In genomic region chr4:702618-703048, GRCh38 we compare ENCODE assay signal across 1 cellular context.
TF ChIP-seq lines count a peak whose summit lies in the region.

No MANE protein-coding gene starts in this region.

TF ChIP-seq in K562, 482 proteins besides CTCF, POLR2A, EP300 and RAD21 (continues in another document):
- no peak for TF ChIP-seq NR0B1 (IDR thresholded peaks at IDR 0.05; ENCODE audit: partially characterized antibody)
- no peak for TF ChIP-seq ZBTB12 (CRISPR knock-in tag; IDR thresholded peaks at IDR 0.05)
- TF ChIP-seq TOE1 (IDR thresholded peaks at IDR 0.05; ENCODE audit: borderline replicate concordance), result peak; percentile 17; the same call in 1 of the 2 replicates
- TF ChIP-seq TOE1 (CRISPR knock-in tag; IDR thresholded peaks at IDR 0.05; ENCODE audit: borderline replicate concordance, low read depth), result no peak
- TF ChIP-seq SMAD3 (CRISPR knock-in tag; conservative IDR thresholded peaks at IDR 0.05), result no peak
- no peak for TF ChIP-seq KDM2B (CRISPR knock-in tag; IDR thresholded peaks at IDR 0.05)
- TF ChIP-seq ZNF232 (CRISPR knock-in tag; IDR thresholded peaks at IDR 0.05), result no peak
- no peak for TF ChIP-seq ZSCAN32 (CRISPR knock-in tag; IDR thresholded peaks at IDR 0.05)
- TF ChIP-seq USF2 (CRISPR knock-in tag; IDR thresholded peaks at IDR 0.05), result no peak
- no peak for TF ChIP-seq CEBPB (tag; IDR thresholded peaks at IDR 0.05)
- TF ChIP-seq ZFP1 (CRISPR knock-in tag; IDR thresholded peaks at IDR 0.05), result no peak
- TF ChIP-seq ZNF165 (CRISPR knock-in tag; IDR thresholded peaks at IDR 0.05; ENCODE audit: borderline replicate concordance), result no peak
- TF ChIP-seq ZNF57 (CRISPR knock-in tag; IDR thresholded peaks at IDR 0.05), result no peak
- no peak for TF ChIP-seq ELK1 (CRISPR knock-in tag; IDR thresholded peaks at IDR 0.05)
- peak; percentile 54; the same call in 1 of the 2 replicates for TF ChIP-seq NCOA1 (IDR thresholded peaks at IDR 0.05; ENCODE audit: low read depth)
- no peak for TF ChIP-seq WHSC1 (IDR thresholded peaks at IDR 0.05; ENCODE audit: low read length)
- TF ChIP-seq E2F4 (CRISPR knock-in tag; IDR thresholded peaks at IDR 0.05; ENCODE audit: low read depth), result no peak
- TF ChIP-seq SNIP1 (IDR thresholded peaks at IDR 0.05; ENCODE audit: low read depth), result no peak
- 0 out of 2 replicates have a peak, but pooled peaks have one; percentile 12 for TF ChIP-seq ATF7 (IDR thresholded peaks at IDR 0.05)
- no peak for TF ChIP-seq HINFP (tag; conservative IDR thresholded peaks at IDR 0.05; ENCODE audit: low read depth)
- TF ChIP-seq ZNF354B (CRISPR knock-in tag; IDR thresholded peaks at IDR 0.05), result no peak
- no peak for TF ChIP-seq FUS (optimal IDR thresholded peaks at IDR 0.05; ENCODE audit: low read depth, low read length)
- no peak for TF ChIP-seq ZC3H11A (IDR thresholded peaks at IDR 0.05; ENCODE audit: low read depth, low read length)
- no peak for TF ChIP-seq HMGN3 (IDR thresholded peaks at IDR 0.05; ENCODE audit: borderline replicate concordance, extremely low read depth, insufficient read length, low read depth, low read length)
- TF ChIP-seq VEZF1 (CRISPR knock-in tag; IDR thresholded peaks at IDR 0.05), result peak; percentile 51
- no peak for TF ChIP-seq TEAD2 (tag; IDR thresholded peaks at IDR 0.05)
- peak; percentile 65 for TF ChIP-seq ZNF592 (IDR thresholded peaks at IDR 0.05)
- peak; percentile 44; the same call in 1 of the 2 replicates for TF ChIP-seq MTA3 (IDR thresholded peaks at IDR 0.05; ENCODE audit: borderline replicate concordance)
- TF ChIP-seq ZHX1 (conservative IDR thresholded peaks at IDR 0.05; ENCODE audit: low read length), result no peak
- no peak for TF ChIP-seq BCLAF1 (IDR thresholded peaks at IDR 0.05; ENCODE audit: borderline replicate concordance in 1 of 2, control insufficient read depth in 1 of 2, low read depth in 2 of 2, low read length in 1 of 2)
- TF ChIP-seq SFPQ (IDR thresholded peaks at IDR 0.05; ENCODE audit: low read depth, low read length), result no peak
- TF ChIP-seq GMEB1 (CRISPR knock-in tag; IDR thresholded peaks at IDR 0.05), result no peak
- no peak for TF ChIP-seq ILK (tag; IDR thresholded peaks at IDR 0.05; ENCODE audit: borderline replicate concordance, low read depth)
